Comparison of ENCODE assay signal across 8 cellular contexts in genomic region chr12:42325776-42326465, GRCh38. TPM values are rescaled to one million over a fixed set of nuclear protein-coding genes. Genes with fewer than 3 reads are reported as not detected.
DNase-seq lines count a peak whose midpoint lies in the region; ATAC-seq and TF ChIP-seq lines count a peak whose summit lies in the region.

Gene PPHLN1, plus strand, starts transcription at chr12:42326167. Its CDS starts 9,736 bp downstream, at chr12:42335903.
Gene ZCRB1, minus strand, starts transcription at chr12:42326094. Its CDS starts 1,992 bp downstream, at chr12:42324102.

- peak; percentile 62 for TF ChIP-seq POLR2A in right lobe of liver (IDR thresholded peaks at IDR 0.05)

- H3K27me3 ChIP-seq in BLaER1 treated with 17β-estradiol and CSF1 and Interleukin-3, amounts not matched to agents 10 nM and 100 nM = no peaks in the 10 kb centered on the region
- no peaks in the 10 kb centered on the region for H3K27me3 ChIP-seq in right lobe of liver

- H3K27ac ChIP-seq in BLaER1 treated with 17β-estradiol and CSF1 and Interleukin-3, amounts not matched to agents 10 nM and 100 nM = peak within 1 kb of the TSS; percentile 80 to 90 (median 86)
- peak within 1 kb of the TSS; percentile 61 to 77 (median 63) for H3K27ac ChIP-seq in right lobe of liver

- H3K9ac ChIP-seq in BLaER1 treated with 17β-estradiol and CSF1 and Interleukin-3, amounts not matched to agents 10 nM and 100 nM = peak within 1 kb of the TSS; percentile 81 to 92 (median 90)

- ATAC-seq in HG03457 (IDR thresholded peaks at IDR 0.05; ENCODE audit: unreplicated experiment) = peak; percentile 91
- peak; percentile 98 to 99 (median 98) for ATAC-seq in right lobe of liver

- H3K4me2 ChIP-seq in BLaER1 treated with 17β-estradiol and CSF1 and Interleukin-3, amounts not matched to agents 10 nM and 100 nM = peak within 1 kb of the TSS; percentile 88 to 99 (median 96)

- H3K9me3 ChIP-seq in BLaER1 treated with 17β-estradiol and CSF1 and Interleukin-3, amounts not matched to agents 10 nM and 100 nM (replicated peaks in 1 of 11) = no peaks in the 10 kb centered on the region
- no peaks in the 10 kb centered on the region for H3K9me3 ChIP-seq in right lobe of liver

- intact Hi-C loops in right lobe of liver (cut with DNase I) = no loop called here

- 0% methylated on average over 20 of the region's 50 CpGs for WGBS in right lobe of liver (ENCODE audit: insufficient coverage, low coverage, low lambda C conversion rate, missing lambda C conversion rate)

- peaks cover 19 to 35% (median 32%) of the 10 kb centered on the region in 10 experiments for H3K4me1 ChIP-seq in BLaER1 treated with 17β-estradiol and CSF1 and Interleukin-3, amounts not matched to agents 10 nM and 100 nM
- H3K4me1 ChIP-seq in right lobe of liver = peaks cover 0 to 19% (median 0%) of the 10 kb centered on the region in 4 donors

- TF ChIP-seq CTCF in right lobe of liver (IDR thresholded peaks at IDR 0.05) = no peak

- DNase-seq in GM19240 (ENCODE audit: insufficient read length, low spot score) = peak; percentile 54
- peak; percentile 96 for DNase-seq in NCI-H69 (lab: John Stamatoyannopoulos, UW)
- DNase-seq in activated CD4-positive, alpha-beta T cell treated with anti-CD3 and anti-CD28 coated beads, Interleukin-2, amount 50 U/mL, for 4 hours = peak; percentile 65 to 67
- DNase-seq in dermis microvascular lymphatic vessel endothelial cell (ENCODE audit: low read depth in 2 of 2) = peak; percentile 49 to 81
- peak; percentile 88 to 90 (median 88) for DNase-seq in right lobe of liver
- peak; percentile 69 to 75 for DNase-seq in stimulated activated CD4-positive, alpha-beta T cell treated with anti-CD3 and anti-CD28 coated beads, Interleukin-4, amount 100 ng/mL, for 4 hours

- H4K20me1 ChIP-seq in BLaER1 treated with 17β-estradiol and CSF1 and Interleukin-3, amounts not matched to agents 10 nM and 100 nM = peaks cover 15 to 48% (median 43%) of the 10 kb centered on the region in 11 experiments; a peak in 20 of 22 replicates

- peak within 1 kb of the TSS; percentile 67 to 93 (median 78) for H3K4me3 ChIP-seq in BLaER1 treated with 17β-estradiol and CSF1 and Interleukin-3, amounts not matched to agents 10 nM and 100 nM
- H3K4me3 ChIP-seq in right lobe of liver = peak within 1 kb of the TSS; percentile 60 to 87 (median 73)

- H3K36me3 ChIP-seq in BLaER1 treated with 17β-estradiol and CSF1 and Interleukin-3, amounts not matched to agents 10 nM and 100 nM = peaks cover 2 to 29% (median 9%) of the 10 kb centered on the region in 11 experiments; a peak in 11 of 22 replicates
- H3K36me3 ChIP-seq in right lobe of liver = peaks cover 0 to 11% (median 0%) of the 10 kb centered on the region in 4 donors

RNA-seq across cellular contexts. Expression of gene PPHLN1, which starts in this region (rescaled TPM):
- total RNA-seq in dermis microvascular lymphatic vessel endothelial cell (46.7 and 57.6 TPM in 2 replicates), right lobe of liver (10 to 100 TPM; 15.8 to 33.0 (median 21.5) TPM)

RNA-seq across cellular contexts. Expression of gene ZCRB1, which starts in this region (rescaled TPM):
- total RNA-seq in dermis microvascular lymphatic vessel endothelial cell (26.1 and 30.1 TPM in 2 replicates), right lobe of liver (10 to 100 TPM; 22.9 to 35.3 (median 23.5) TPM)

Comparison
In these comparisons a context has a peak if more than half of its experiments do, and no peak if none do; other contexts are left out.
1. Peak in every context shown above with its lines: DNase-seq, ATAC-seq, H3K4me3 ChIP-seq and H3K27ac ChIP-seq.